Comparison of ENCODE assay signal across 2 cellular contexts in the genomic region with DNA sequence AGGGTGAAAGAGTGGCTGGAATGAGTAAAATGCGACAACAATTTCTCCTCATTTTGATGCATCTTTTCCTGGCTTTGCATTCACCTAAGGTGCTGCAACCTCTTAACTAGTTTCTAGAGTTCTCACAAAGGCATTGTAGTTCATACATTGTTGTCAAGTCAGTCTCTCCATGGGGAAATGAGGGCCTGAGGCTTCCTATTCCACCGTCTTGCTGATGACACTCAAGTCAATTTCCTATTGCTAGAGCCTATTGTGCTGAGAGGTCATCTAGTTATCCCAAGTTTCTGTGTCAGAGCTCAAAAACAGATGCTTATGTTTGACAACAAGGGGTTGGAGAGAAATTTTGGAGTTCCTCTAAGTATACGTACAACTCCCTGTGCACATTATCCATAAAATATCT.
A peak's percentile ranks its signal among the peaks of the same experiment; 100 is the strongest.
TF ChIP-seq lines count a peak whose summit lies in the region.

No MANE protein-coding gene starts in this region.

TF ChIP-seq in HEK293, 187 proteins besides CTCF, POLR2A, EP300 and RAD21:
- TF ChIP-seq ZNF623 (tag by site-specific recombination; IDR thresholded peaks at IDR 0.05) (no peak), ZNF175 (tag by site-specific recombination; IDR thresholded peaks at IDR 0.05) (no peak), ZNF19 (tag by site-specific recombination; IDR thresholded peaks at IDR 0.05; ENCODE audit: low read depth) (no peak), ZNF530 (tag by site-specific recombination; IDR thresholded peaks at IDR 0.05; ENCODE audit: low read depth) (no peak), ZNF202 (tag by site-specific recombination; IDR thresholded peaks at IDR 0.05; ENCODE audit: borderline replicate concordance) (no peak), ZNF701 (tag by site-specific recombination; IDR thresholded peaks at IDR 0.05) (no peak), TCF7L2 (IDR thresholded peaks at IDR 0.05; ENCODE audit: borderline replicate concordance, low read depth, low read length) (no peak), KLF10 (tag by site-specific recombination; IDR thresholded peaks at IDR 0.05) (no peak), GLI4 (tag by site-specific recombination; IDR thresholded peaks at IDR 0.05) (no peak), ZNF596 (tag by site-specific recombination; IDR thresholded peaks at IDR 0.05) (no peak), GLIS1 (tag by site-specific recombination; IDR thresholded peaks at IDR 0.05) (no peak)
- TF ChIP-seq, protein P1, sequence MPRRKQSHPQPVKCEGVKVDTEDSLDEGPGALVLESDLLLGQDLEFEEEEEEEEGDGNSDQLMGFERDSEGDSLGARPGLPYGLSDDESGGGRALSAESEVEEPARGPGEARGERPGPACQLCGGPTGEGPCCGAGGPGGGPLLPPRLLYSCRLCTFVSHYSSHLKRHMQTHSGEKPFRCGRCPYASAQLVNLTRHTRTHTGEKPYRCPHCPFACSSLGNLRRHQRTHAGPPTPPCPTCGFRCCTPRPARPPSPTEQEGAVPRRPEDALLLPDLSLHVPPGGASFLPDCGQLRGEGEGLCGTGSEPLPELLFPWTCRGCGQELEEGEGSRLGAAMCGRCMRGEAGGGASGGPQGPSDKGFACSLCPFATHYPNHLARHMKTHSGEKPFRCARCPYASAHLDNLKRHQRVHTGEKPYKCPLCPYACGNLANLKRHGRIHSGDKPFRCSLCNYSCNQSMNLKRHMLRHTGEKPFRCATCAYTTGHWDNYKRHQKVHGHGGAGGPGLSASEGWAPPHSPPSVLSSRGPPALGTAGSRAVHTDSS (tag by site-specific recombination; IDR thresholded peaks at IDR 0.05): no peak
- TF ChIP-seq, protein P2, sequence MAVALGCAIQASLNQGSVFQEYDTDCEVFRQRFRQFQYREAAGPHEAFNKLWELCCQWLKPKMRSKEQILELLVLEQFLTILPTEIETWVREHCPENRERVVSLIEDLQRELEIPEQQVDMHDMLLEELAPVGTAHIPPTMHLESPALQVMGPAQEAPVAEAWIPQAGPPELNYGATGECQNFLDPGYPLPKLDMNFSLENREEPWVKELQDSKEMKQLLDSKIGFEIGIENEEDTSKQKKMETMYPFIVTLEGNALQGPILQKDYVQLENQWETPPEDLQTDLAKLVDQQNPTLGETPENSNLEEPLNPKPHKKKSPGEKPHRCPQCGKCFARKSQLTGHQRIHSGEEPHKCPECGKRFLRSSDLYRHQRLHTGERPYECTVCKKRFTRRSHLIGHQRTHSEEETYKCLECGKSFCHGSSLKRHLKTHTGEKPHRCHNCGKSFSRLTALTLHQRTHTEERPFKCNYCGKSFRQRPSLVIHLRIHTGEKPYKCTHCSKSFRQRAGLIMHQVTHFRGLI (tag by site-specific recombination; IDR thresholded peaks at IDR 0.05): no peak
- TF ChIP-seq, protein P3, sequence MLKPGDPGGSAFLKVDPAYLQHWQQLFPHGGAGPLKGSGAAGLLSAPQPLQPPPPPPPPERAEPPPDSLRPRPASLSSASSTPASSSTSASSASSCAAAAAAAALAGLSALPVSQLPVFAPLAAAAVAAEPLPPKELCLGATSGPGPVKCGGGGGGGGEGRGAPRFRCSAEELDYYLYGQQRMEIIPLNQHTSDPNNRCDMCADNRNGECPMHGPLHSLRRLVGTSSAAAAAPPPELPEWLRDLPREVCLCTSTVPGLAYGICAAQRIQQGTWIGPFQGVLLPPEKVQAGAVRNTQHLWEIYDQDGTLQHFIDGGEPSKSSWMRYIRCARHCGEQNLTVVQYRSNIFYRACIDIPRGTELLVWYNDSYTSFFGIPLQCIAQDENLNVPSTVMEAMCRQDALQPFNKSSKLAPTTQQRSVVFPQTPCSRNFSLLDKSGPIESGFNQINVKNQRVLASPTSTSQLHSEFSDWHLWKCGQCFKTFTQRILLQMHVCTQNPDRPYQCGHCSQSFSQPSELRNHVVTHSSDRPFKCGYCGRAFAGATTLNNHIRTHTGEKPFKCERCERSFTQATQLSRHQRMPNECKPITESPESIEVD (tag by site-specific recombination; IDR thresholded peaks at IDR 0.05): no peak
- TF ChIP-seq, protein P4, sequence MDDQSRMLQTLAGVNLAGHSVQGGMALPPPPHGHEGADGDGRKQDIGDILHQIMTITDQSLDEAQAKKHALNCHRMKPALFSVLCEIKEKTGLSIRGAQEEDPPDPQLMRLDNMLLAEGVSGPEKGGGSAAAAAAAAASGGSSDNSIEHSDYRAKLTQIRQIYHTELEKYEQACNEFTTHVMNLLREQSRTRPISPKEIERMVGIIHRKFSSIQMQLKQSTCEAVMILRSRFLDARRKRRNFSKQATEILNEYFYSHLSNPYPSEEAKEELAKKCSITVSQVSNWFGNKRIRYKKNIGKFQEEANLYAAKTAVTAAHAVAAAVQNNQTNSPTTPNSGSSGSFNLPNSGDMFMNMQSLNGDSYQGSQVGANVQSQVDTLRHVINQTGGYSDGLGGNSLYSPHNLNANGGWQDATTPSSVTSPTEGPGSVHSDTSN (CRISPR knock-in tag; IDR thresholded peaks at IDR 0.05): no peak

TF ChIP-seq in K562, 482 proteins besides CTCF, POLR2A, EP300 and RAD21 (continues in another document):
- TF ChIP-seq ZNF644 (tag; IDR thresholded peaks at IDR 0.05; ENCODE audit: low read depth): peak; percentile 50
- no peak for TF ChIP-seq SMARCE1 (IDR thresholded peaks at IDR 0.05)
- TF ChIP-seq CREB1 (IDR thresholded peaks at IDR 0.05): no peak
- TF ChIP-seq CREB1 (CRISPR knock-in tag; IDR thresholded peaks at IDR 0.05): no peak
- no peak for TF ChIP-seq ZFPM2 (CRISPR knock-in tag; IDR thresholded peaks at IDR 0.05)
- 0 out of 2 replicates have a peak, but pooled peaks have one; percentile 38 for TF ChIP-seq ZNF584 (CRISPR knock-in tag; IDR thresholded peaks at IDR 0.05; ENCODE audit: low read depth)
- no peak for TF ChIP-seq HIVEP1 (CRISPR knock-in tag; IDR thresholded peaks at IDR 0.05)
- TF ChIP-seq, protein P5, sequence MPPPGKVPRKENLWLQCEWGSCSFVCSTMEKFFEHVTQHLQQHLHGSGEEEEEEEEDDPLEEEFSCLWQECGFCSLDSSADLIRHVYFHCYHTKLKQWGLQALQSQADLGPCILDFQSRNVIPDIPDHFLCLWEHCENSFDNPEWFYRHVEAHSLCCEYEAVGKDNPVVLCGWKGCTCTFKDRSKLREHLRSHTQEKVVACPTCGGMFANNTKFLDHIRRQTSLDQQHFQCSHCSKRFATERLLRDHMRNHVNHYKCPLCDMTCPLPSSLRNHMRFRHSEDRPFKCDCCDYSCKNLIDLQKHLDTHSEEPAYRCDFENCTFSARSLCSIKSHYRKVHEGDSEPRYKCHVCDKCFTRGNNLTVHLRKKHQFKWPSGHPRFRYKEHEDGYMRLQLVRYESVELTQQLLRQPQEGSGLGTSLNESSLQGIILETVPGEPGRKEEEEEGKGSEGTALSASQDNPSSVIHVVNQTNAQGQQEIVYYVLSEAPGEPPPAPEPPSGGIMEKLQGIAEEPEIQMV (tag; conservative IDR thresholded peaks at IDR 0.05; ENCODE audit: low read depth): no peak
- TF ChIP-seq ZNF24 (IDR thresholded peaks at IDR 0.05): no peak
- TF ChIP-seq, protein P6, sequence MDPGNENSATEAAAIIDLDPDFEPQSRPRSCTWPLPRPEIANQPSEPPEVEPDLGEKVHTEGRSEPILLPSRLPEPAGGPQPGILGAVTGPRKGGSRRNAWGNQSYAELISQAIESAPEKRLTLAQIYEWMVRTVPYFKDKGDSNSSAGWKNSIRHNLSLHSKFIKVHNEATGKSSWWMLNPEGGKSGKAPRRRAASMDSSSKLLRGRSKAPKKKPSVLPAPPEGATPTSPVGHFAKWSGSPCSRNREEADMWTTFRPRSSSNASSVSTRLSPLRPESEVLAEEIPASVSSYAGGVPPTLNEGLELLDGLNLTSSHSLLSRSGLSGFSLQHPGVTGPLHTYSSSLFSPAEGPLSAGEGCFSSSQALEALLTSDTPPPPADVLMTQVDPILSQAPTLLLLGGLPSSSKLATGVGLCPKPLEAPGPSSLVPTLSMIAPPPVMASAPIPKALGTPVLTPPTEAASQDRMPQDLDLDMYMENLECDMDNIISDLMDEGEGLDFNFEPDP (CRISPR knock-in tag; IDR thresholded peaks at IDR 0.05): no peak
- no peak for TF ChIP-seq RBM14 (IDR thresholded peaks at IDR 0.05; ENCODE audit: borderline replicate concordance, insufficient read depth, low read depth, low read length)
- TF ChIP-seq, protein P7, sequence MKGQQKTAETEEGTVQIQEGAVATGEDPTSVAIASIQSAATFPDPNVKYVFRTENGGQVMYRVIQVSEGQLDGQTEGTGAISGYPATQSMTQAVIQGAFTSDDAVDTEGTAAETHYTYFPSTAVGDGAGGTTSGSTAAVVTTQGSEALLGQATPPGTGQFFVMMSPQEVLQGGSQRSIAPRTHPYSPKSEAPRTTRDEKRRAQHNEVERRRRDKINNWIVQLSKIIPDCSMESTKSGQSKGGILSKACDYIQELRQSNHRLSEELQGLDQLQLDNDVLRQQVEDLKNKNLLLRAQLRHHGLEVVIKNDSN (CRISPR knock-in tag; IDR thresholded peaks at IDR 0.05): no peak
- TF ChIP-seq RBM25 (IDR thresholded peaks at IDR 0.05; ENCODE audit: low read depth, low read length, severe bottlenecking): no peak
- no peak for TF ChIP-seq ZNF583 (CRISPR knock-in tag; IDR thresholded peaks at IDR 0.05)
- TF ChIP-seq STAG1 (CRISPR knock-in tag; IDR thresholded peaks at IDR 0.05; ENCODE audit: borderline replicate concordance): no peak
- TF ChIP-seq XRCC3 (IDR thresholded peaks at IDR 0.05): no peak
- TF ChIP-seq SMAD4 (CRISPR knock-in tag; conservative IDR thresholded peaks at IDR 0.05): peak; percentile 58; the same call in 1 of the 2 replicates
- TF ChIP-seq, protein P8, sequence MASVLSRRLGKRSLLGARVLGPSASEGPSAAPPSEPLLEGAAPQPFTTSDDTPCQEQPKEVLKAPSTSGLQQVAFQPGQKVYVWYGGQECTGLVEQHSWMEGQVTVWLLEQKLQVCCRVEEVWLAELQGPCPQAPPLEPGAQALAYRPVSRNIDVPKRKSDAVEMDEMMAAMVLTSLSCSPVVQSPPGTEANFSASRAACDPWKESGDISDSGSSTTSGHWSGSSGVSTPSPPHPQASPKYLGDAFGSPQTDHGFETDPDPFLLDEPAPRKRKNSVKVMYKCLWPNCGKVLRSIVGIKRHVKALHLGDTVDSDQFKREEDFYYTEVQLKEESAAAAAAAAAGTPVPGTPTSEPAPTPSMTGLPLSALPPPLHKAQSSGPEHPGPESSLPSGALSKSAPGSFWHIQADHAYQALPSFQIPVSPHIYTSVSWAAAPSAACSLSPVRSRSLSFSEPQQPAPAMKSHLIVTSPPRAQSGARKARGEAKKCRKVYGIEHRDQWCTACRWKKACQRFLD (CRISPR knock-in tag; IDR thresholded peaks at IDR 0.05): 0 out of 2 replicates have a peak, but pooled peaks have one; percentile 13
- TF ChIP-seq NFATC3 (IDR thresholded peaks at IDR 0.05): no peak
- no peak for TF ChIP-seq NFIC (IDR thresholded peaks at IDR 0.05)
- no peak for TF ChIP-seq EGR1 (conservative IDR thresholded peaks at IDR 0.05)
- no peak for TF ChIP-seq RBBP5 (IDR thresholded peaks at IDR 0.05; ENCODE audit: borderline replicate concordance, insufficient read depth, low read length, poor library complexity, severe bottlenecking)
- no peak for TF ChIP-seq ETV5 (CRISPR knock-in tag; IDR thresholded peaks at IDR 0.05; ENCODE audit: low read depth)
- no peak for TF ChIP-seq PCBP1 (IDR thresholded peaks at IDR 0.05; ENCODE audit: low read depth, low read length, poor library complexity, severe bottlenecking)
- no peak for TF ChIP-seq CHD1 (IDR thresholded peaks at IDR 0.05; ENCODE audit: low read length)
- 0 out of 2 replicates have a peak, but pooled peaks have one; percentile 31 for TF ChIP-seq GABPA (tag; conservative IDR thresholded peaks at IDR 0.05; ENCODE audit: low read depth)
- TF ChIP-seq HNRNPL (IDR thresholded peaks at IDR 0.05; ENCODE audit: low read depth, low read length): no peak
- TF ChIP-seq, protein P9, sequence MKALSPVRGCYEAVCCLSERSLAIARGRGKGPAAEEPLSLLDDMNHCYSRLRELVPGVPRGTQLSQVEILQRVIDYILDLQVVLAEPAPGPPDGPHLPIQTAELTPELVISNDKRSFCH (CRISPR knock-in tag; IDR thresholded peaks at IDR 0.05): no peak
- TF ChIP-seq, protein P9 (tag; IDR thresholded peaks at IDR 0.05): 0 out of 2 replicates have a peak, but pooled peaks have one; percentile 43
- no peak for TF ChIP-seq ZNF165 (CRISPR knock-in tag; IDR thresholded peaks at IDR 0.05; ENCODE audit: borderline replicate concordance)
- TF ChIP-seq NR2C1 (IDR thresholded peaks at IDR 0.05): no peak
- no peak for TF ChIP-seq NR2C1 (tag; IDR thresholded peaks at IDR 0.05)
- TF ChIP-seq CXXC5 (CRISPR knock-in tag; IDR thresholded peaks at IDR 0.05): peak; percentile 17; the same call in 1 of the 2 replicates
- TF ChIP-seq, protein P10, sequence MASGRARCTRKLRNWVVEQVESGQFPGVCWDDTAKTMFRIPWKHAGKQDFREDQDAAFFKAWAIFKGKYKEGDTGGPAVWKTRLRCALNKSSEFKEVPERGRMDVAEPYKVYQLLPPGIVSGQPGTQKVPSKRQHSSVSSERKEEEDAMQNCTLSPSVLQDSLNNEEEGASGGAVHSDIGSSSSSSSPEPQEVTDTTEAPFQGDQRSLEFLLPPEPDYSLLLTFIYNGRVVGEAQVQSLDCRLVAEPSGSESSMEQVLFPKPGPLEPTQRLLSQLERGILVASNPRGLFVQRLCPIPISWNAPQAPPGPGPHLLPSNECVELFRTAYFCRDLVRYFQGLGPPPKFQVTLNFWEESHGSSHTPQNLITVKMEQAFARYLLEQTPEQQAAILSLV (tag; IDR thresholded peaks at IDR 0.05): 0 out of 2 replicates have a peak, but pooled peaks have one; percentile 37
- 0 out of 2 replicates have a peak, but pooled peaks have one; percentile 30 for TF ChIP-seq PTRF (tag; IDR thresholded peaks at IDR 0.05)
- TF ChIP-seq TEAD1 (CRISPR knock-in tag; IDR thresholded peaks at IDR 0.05): peak in 1 of 2 experiments; percentile 28; a peak in 1 of 4 replicates
- TF ChIP-seq DPF2 (IDR thresholded peaks at IDR 0.05): 0 out of 2 replicates have a peak, but pooled peaks have one; percentile 2
- TF ChIP-seq GATAD2B (IDR thresholded peaks at IDR 0.05; ENCODE audit: borderline replicate concordance): no peak
